Comparison of ENCODE assay signal across 8 cellular contexts in genomic region chr1:154995301-154995983, GRCh38. TPM values are rescaled to one million over a fixed set of nuclear protein-coding genes. Genes with fewer than 3 reads are reported as not detected.
DNase-seq lines count a peak whose midpoint lies in the region; ATAC-seq and TF ChIP-seq lines count a peak whose summit lies in the region.
"Not testable (repeated sequence)": the region's sequence is repeated elsewhere in the genome, so short reads cannot be mapped to it uniquely, and the experiment has no call there.

No MANE protein-coding gene starts in this region.

- H3K9ac ChIP-seq in BLaER1; SK-N-MC (ENCODE audit: insufficient read length): not testable (repeated sequence)

- H3K27me3 ChIP-seq in BLaER1; HAP-1 (ENCODE audit: low read depth): not testable (repeated sequence)

- TF ChIP-seq CTCF in astrocyte of the spinal cord (IDR thresholded peaks at IDR 0.05; ENCODE audit: low read depth, low read length): peak; percentile 55
- TF ChIP-seq CTCF in fibroblast of the aortic adventitia (IDR thresholded peaks at IDR 0.05; ENCODE audit: insufficient read depth, low read length): peak; percentile 42

- ATAC-seq in stimulated activated naive CD8-positive, alpha-beta T cell treated with anti-CD3 and anti-CD28 coated beads, Interleukin-15, Interleukin-2, amounts not matched to agents 100 U/mL and 50 U/mL, for 24 hours: not testable (repeated sequence)

- H3K9me3 ChIP-seq in BLaER1; HAP-1; SK-N-MC (ENCODE audit: low read depth, low read length): not testable (repeated sequence)

- not testable (repeated sequence) for H3K4me3 ChIP-seq in BLaER1; HAP-1; SK-N-MC; astrocyte of the spinal cord (ENCODE audit: low read depth, low read length); fibroblast of the aortic adventitia (ENCODE audit: low read depth, low read length)

- peaks cover 30% of the 10 kb centered on the region for H3K36me3 ChIP-seq in BLaER1
- H3K36me3 ChIP-seq in HAP-1 (replicated peaks): peaks cover 12% of the 10 kb centered on the region
- H3K36me3 ChIP-seq in SK-N-MC (ENCODE audit: insufficient read depth, low read length): not testable (repeated sequence)

- in situ Hi-C loops in HAP-1 (cut with MboI; ENCODE audit: low sequenced_read_pairs): loop anchor here (5.0 kb wide), 1 partner anchor 67 kb away; the partner anchor contains the start of gene EFNA4
- in situ Hi-C loops in astrocyte of the spinal cord (cut with HindIII; ENCODE audit: low sequenced_read_pairs): not testable (repeated sequence)

- H3K27ac ChIP-seq in BLaER1: not testable (repeated sequence)
- H3K27ac ChIP-seq in SK-N-MC: peak overlapping the region; percentile 76; the same call in 1 of the 2 replicates

- not testable (repeated sequence) for H4K20me1 ChIP-seq in BLaER1

- H3K4me1 ChIP-seq in BLaER1 (peaks cover 66% of the 10 kb centered on the region), HAP-1 (peaks cover 15% of the 10 kb centered on the region)

- peak overlapping the region; percentile 51; the same call in 1 of the 2 replicates for H3K4me2 ChIP-seq in BLaER1

- DNase-seq in HAP-1 (ENCODE audit: low spot score in 2 of 2): peak; percentile 56 to 83
- DNase-seq in NCI-H2227 (lab: John Stamatoyannopoulos, UW; ENCODE audit: unreplicated experiment): peak; percentile 78
- not testable (repeated sequence) for DNase-seq in SK-N-MC (ENCODE audit: low read depth, low spot score)
- DNase-seq in astrocyte of the spinal cord (ENCODE audit: low read depth, low spot score): peak; percentile 75
- DNase-seq in fibroblast of the aortic adventitia (ENCODE audit: low read depth): peak; percentile 87
- DNase-seq in medulla oblongata (ENCODE audit: extremely low spot score): peak; percentile 81
- DNase-seq in stimulated activated naive CD8-positive, alpha-beta T cell treated with anti-CD3 and anti-CD28 coated beads, Interleukin-15, Interleukin-2, amounts not matched to agents 100 U/mL and 50 U/mL, for 24 hours: peak; percentile 30

RNA-seq across cellular contexts. Expression of gene LENEP, which starts 2.1 kb away (rescaled TPM):
- total RNA-seq in fibroblast of the aortic adventitia (ENCODE audit: low replicate concordance): not detected in 2 replicates

RNA-seq across cellular contexts. Expression of gene ZBTB7B, which starts 7.2 kb away (rescaled TPM):
- total RNA-seq in fibroblast of the aortic adventitia (ENCODE audit: low replicate concordance): 14.0 and 15.4 TPM in 2 replicates

RNA-seq across cellular contexts. Expression of gene FLAD1, which starts 12.3 kb away (rescaled TPM):
- total RNA-seq in fibroblast of the aortic adventitia (ENCODE audit: low replicate concordance): 5.2 and 17.7 TPM in 2 replicates

RNA-seq across cellular contexts. Expression of gene CKS1B, which starts 21.0 kb away (rescaled TPM):
- 24.0 and 80.7 TPM in 2 replicates for total RNA-seq in fibroblast of the aortic adventitia (ENCODE audit: low replicate concordance)

RNA-seq across cellular contexts. Expression of gene SHC1, which starts 24.9 kb away (rescaled TPM):
- total RNA-seq in fibroblast of the aortic adventitia (ENCODE audit: low replicate concordance): 111 and 167 TPM in 2 replicates
